In genomic region chr1:62799688-62800087, GRCh38 we compare ENCODE assay signal across 1 cellular context.
TF ChIP-seq lines count a peak whose summit lies in the region.

No MANE protein-coding gene starts in this region.

TF ChIP-seq in GM12878, 131 proteins besides CTCF, POLR2A, EP300 and RAD21 (continued from another document):
- TF ChIP-seq, protein P1, sequence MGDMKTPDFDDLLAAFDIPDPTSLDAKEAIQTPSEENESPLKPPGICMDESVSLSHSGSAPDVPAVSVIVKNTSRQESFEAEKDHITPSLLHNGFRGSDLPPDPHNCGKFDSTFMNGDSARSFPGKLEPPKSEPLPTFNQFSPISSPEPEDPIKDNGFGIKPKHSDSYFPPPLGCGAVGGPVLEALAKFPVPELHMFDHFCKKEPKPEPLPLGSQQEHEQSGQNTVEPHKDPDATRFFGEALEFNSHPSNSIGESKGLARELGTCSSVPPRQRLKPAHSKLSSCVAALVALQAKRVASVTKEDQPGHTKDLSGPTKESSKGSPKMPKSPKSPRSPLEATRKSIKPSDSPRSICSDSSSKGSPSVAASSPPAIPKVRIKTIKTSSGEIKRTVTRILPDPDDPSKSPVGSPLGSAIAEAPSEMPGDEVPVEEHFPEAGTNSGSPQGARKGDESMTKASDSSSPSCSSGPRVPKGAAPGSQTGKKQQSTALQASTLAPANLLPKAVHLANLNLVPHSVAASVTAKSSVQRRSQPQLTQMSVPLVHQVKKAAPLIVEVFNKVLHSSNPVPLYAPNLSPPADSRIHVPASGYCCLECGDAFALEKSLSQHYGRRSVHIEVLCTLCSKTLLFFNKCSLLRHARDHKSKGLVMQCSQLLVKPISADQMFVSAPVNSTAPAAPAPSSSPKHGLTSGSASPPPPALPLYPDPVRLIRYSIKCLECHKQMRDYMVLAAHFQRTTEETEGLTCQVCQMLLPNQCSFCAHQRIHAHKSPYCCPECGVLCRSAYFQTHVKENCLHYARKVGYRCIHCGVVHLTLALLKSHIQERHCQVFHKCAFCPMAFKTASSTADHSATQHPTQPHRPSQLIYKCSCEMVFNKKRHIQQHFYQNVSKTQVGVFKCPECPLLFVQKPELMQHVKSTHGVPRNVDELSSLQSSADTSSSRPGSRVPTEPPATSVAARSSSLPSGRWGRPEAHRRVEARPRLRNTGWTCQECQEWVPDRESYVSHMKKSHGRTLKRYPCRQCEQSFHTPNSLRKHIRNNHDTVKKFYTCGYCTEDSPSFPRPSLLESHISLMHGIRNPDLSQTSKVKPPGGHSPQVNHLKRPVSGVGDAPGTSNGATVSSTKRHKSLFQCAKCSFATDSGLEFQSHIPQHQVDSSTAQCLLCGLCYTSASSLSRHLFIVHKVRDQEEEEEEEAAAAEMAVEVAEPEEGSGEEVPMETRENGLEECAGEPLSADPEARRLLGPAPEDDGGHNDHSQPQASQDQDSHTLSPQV (IDR thresholded peaks at IDR 0.05) = no peak
- TF ChIP-seq IRF4 (IDR thresholded peaks at IDR 0.05; ENCODE audit: low read depth, low read length) (no peak), IKZF2 (IDR thresholded peaks at IDR 0.05) (no peak)
